ENCODE assay signal across 22 cellular contexts in genomic region chr6:76789580-76789979, GRCh38.
"Had no signal": no experiment of that assay in that cellular context is flagged by ENCODE, and none has a peak within 500 bp of the region (broad histone marks: within the 10 kb centered on the region; RNA-seq: fewer than 3 reads in every experiment).

No MANE protein-coding gene starts in this region.

- H3K27me3 Mint-ChIP-seq: dendritic cell treated with granulocyte-macrophage colony-stimulating factor and Interleukin-4, amounts not matched to agents 40 ng/mL and 50 ng/mL, for 4 days; effector memory CD8-positive, alpha-beta T cell; progenitor cell of endocrine pancreas; stimulated activated memory B cell treated with anti-CD40 and anti-IgM and Interleukin-4, amounts not matched to agents 10 μg/mL and 1 μg/mL and 100 μg/mL, for 72 hours; type B pancreatic cell had no signal

- H3K4me3 Mint-ChIP-seq: dendritic cell treated with granulocyte-macrophage colony-stimulating factor and Interleukin-4, amounts not matched to agents 40 ng/mL and 50 ng/mL, for 4 days; effector memory CD8-positive, alpha-beta T cell; immature natural killer cell; natural killer cell; neural crest cell; stimulated activated memory B cell treated with anti-CD40 and anti-IgM and Interleukin-4, amounts not matched to agents 10 μg/mL and 1 μg/mL and 100 μg/mL, for 72 hours; type B pancreatic cell had no signal

- H3K4me1 Mint-ChIP-seq: immature natural killer cell; natural killer cell; neural crest cell; stimulated activated memory B cell treated with anti-CD40 and anti-IgM and Interleukin-4, amounts not matched to agents 10 μg/mL and 1 μg/mL and 100 μg/mL, for 72 hours had no signal

- H3K9me3 ChIP-seq: esophagus squamous epithelium, gastroesophageal sphincter, ovary had no signal

- H3K36me3 ChIP-seq: esophagus squamous epithelium, gastroesophageal sphincter, ovary, spleen had no signal

- DNase-seq: effector memory CD8-positive, alpha-beta T cell; esophagus squamous epithelium; foreskin fibroblast; glutamatergic neuron; immature natural killer cell; kidney; left cardiac atrium; mammary epithelial cell; natural killer cell; nucleus accumbens; ovary; spleen; stimulated activated CD4-positive, alpha-beta T cell treated with anti-CD3 and anti-CD28 coated beads, Interleukin-15, amount 100 ng/mL, for 24 hours; stimulated activated CD4-positive, alpha-beta T cell treated with anti-CD3 and anti-CD28 coated beads, Interleukin-1b, Interleukin-23, amount 100 ng/mL, for 48 hours; stimulated activated CD4-positive, alpha-beta T cell treated with anti-CD3 and anti-CD28 coated beads, Interleukin-4, amount 100 ng/mL, for 24 hours had no signal

- ATAC-seq: effector memory CD8-positive, alpha-beta T cell; gastroesophageal sphincter; left cardiac atrium; natural killer cell; right cardiac atrium; stimulated activated memory B cell treated with anti-CD40 and anti-IgM and Interleukin-4, amounts not matched to agents 10 μg/mL and 1 μg/mL and 100 μg/mL, for 72 hours had no signal

- H3K4me1 ChIP-seq: esophagus squamous epithelium, gastroesophageal sphincter, spleen had no signal

- H3K27ac ChIP-seq: esophagus squamous epithelium, gastroesophageal sphincter, ovary, spleen had no signal

- H3K4me3 ChIP-seq: esophagus squamous epithelium, gastroesophageal sphincter, ovary, spleen had no signal

- H3K27me3 ChIP-seq: esophagus squamous epithelium, gastroesophageal sphincter, ovary, spleen had no signal

- H3K9me3 Mint-ChIP-seq: type B pancreatic cell had no signal

- H3K36me3 Mint-ChIP-seq: stimulated activated memory B cell treated with anti-CD40 and anti-IgM and Interleukin-4, amounts not matched to agents 10 μg/mL and 1 μg/mL and 100 μg/mL, for 72 hours; type B pancreatic cell had no signal

- H3K27ac Mint-ChIP-seq: dendritic cell treated with granulocyte-macrophage colony-stimulating factor and Interleukin-4, amounts not matched to agents 40 ng/mL and 50 ng/mL, for 4 days; effector memory CD8-positive, alpha-beta T cell; immature natural killer cell; natural killer cell; progenitor cell of endocrine pancreas; stimulated activated memory B cell treated with anti-CD40 and anti-IgM and Interleukin-4, amounts not matched to agents 10 μg/mL and 1 μg/mL and 100 μg/mL, for 72 hours; type B pancreatic cell had no signal
